In the genomic region with DNA sequence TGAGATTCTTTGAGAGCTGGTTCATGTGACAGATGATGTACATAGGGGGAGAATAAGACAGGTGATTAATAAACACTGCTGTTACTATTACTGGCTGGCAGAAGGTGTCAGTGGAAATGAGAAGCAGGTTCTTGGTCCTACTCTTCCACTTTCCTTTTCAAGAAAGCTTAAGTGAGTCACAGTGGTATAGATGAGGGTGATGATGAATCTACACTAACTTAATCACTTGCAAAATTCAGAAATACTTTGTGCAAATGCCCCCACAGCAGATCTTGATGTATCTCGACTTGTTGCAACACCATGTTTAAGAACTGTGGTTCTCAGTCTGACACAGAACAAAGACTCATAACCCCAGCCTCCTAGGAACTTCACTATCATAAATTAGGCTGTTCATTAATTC, we compare ENCODE assay signal across 8 cellular contexts. TPM values are rescaled to one million over a fixed set of nuclear protein-coding genes. Genes with fewer than 3 reads are reported as not detected.
DNase-seq lines count a peak whose midpoint lies in the region; ATAC-seq, FAIRE-seq and TF ChIP-seq lines count a peak whose summit lies in the region.

No MANE protein-coding gene starts in this region.

- TF ChIP-seq RAD21 in GM12878 (IDR thresholded peaks at IDR 0.05; ENCODE audit: insufficient read depth, low read depth, low read length): no peak

- no peak for TF ChIP-seq POLR2A in GM12878 (IDR thresholded peaks at IDR 0.05; ENCODE audit: low read depth, low read length)

- 39% methylated on average over 1 of the region's 1 CpG for WGBS in GM12878 (ENCODE audit: insufficient coverage, insufficient replicate concordance, low lambda C conversion rate, missing lambda C conversion rate)

- peak overlapping the region; percentile 70 for H3K27ac ChIP-seq in GM12878 (ENCODE audit: control insufficient read depth, insufficient read depth)

- in situ Hi-C loops in GM12878 (cut with MboI): no loop called here

- no peak overlapping the region for H2AFZ ChIP-seq in GM12878 (ENCODE audit: control insufficient read depth, low read depth, low read length)

- no TSS peak for BruUV-seq in GM12878 (replicated peaks; lab: Mats Ljungman, UMichigan)

- DNase-seq in ELR (ENCODE audit: low read depth) (peak; percentile 45), GM12878 (ENCODE audit: low read depth, low spot score) (no peak), mesenteric fat pad (ENCODE audit: low spot score) (no peak), NCI-H1092 (lab: John Stamatoyannopoulos, UW) (no peak), T-helper 9 cell (no peak), HK-2 (ENCODE audit: unreplicated experiment) (no peak)

- TF ChIP-seq EP300 in GM12878 (IDR thresholded peaks at IDR 0.05; ENCODE audit: borderline replicate concordance in 1 of 2, control insufficient read depth in 1 of 2, low read depth in 2 of 2, low read length in 2 of 2): no peak

- SMC1A ChIA-PET in GM12878 (lab: Charles Lee; ENCODE audit: uncharacterized antibody, unreplicated experiment): interaction anchor here (0.6 to 4.7 kb wide), 8 partner anchors 12 to 69 kb away, joined by 3 to 43 read pairs (median 4); no protein-coding TSS in a partner anchor

- peaks cover 84% of the 10 kb centered on the region for H3K79me2 ChIP-seq in GM12878 (ENCODE audit: control insufficient read depth, insufficient read depth, low read length)

- CTCF ChIA-PET in GM12878 (lab: Yijun Ruan, JAX): interaction anchor here (1.0 to 6.7 kb wide), 5 partner anchors 9 to 194 kb away, joined by 3 to 62 read pairs (median 4); no protein-coding TSS in a partner anchor

- no peaks in the 10 kb centered on the region for H4K20me1 ChIP-seq in GM12878 (ENCODE audit: control insufficient read depth, insufficient read depth)

- peak overlapping the region; percentile 78 for H3K4me2 ChIP-seq in GM12878 (ENCODE audit: control insufficient read depth, insufficient read depth)

- RAD21 ChIA-PET in GM12878 (lab: Charles Lee; ENCODE audit: unreplicated experiment): interaction anchor here (1.0 to 3.7 kb wide), 3 partner anchors 11 to 99 kb away, joined by 3 to 23 read pairs (median 5); no protein-coding TSS in a partner anchor

- no peak overlapping the region for H3K4me3 ChIP-seq in GM12878

- no peaks in the 10 kb centered on the region; a peak in 3 of 4 replicates for H3K36me3 ChIP-seq in GM12878 (ENCODE audit: control insufficient read depth in 2 of 2, insufficient read depth in 2 of 2, low read length in 1 of 2)

- intact Hi-C loops in GM12878 (cut with micrococcal nuclease; ENCODE audit: unreplicated experiment): no loop called here

- H3K9me3 ChIP-seq in GM12878 (replicated peaks; ENCODE audit: control insufficient read depth, insufficient read depth, low read length): no peaks in the 10 kb centered on the region; the same call in 2 of the 3 replicates

- H3K4me1 ChIP-seq in GM12878 (ENCODE audit: control insufficient read depth, insufficient read depth, low read length): peaks cover 38% of the 10 kb centered on the region

- H3K27me3 ChIP-seq in GM12878 (replicated peaks in 1 of 2; ENCODE audit: control insufficient read depth in 2 of 2, insufficient read depth in 2 of 2, low read length in 1 of 2): no peaks in the 10 kb centered on the region

- no peak for TF ChIP-seq CTCF in GM12878 (IDR thresholded peaks at IDR 0.05 in 2 of 3, conservative IDR thresholded peaks at IDR 0.05 in 1 of 3; ENCODE audit: control insufficient read depth in 2 of 3, extremely low read depth in 1 of 3, insufficient read depth in 1 of 3, low read depth in 3 of 3, low read length in 3 of 3)

- POLR2A ChIA-PET in GM12878 (lab: Charles Lee): no interaction called here

- ATAC-seq in GM21381 (IDR thresholded peaks at IDR 0.05; ENCODE audit: unreplicated experiment) (peak; percentile 77), HG03457 (IDR thresholded peaks at IDR 0.05; ENCODE audit: unreplicated experiment) (peak; percentile 59), GM12878 (peak; percentile 88)

- H3K9ac ChIP-seq in GM12878 (ENCODE audit: control insufficient read depth, insufficient read depth, low read length): no peak overlapping the region

- FAIRE-seq in GM12878 (lab: Jason Lieb, UNC): no peak

TF ChIP-seq in GM12878, 131 proteins besides CTCF, POLR2A, EP300 and RAD21:
- peak; percentile 21 for TF ChIP-seq MEF2B (IDR thresholded peaks at IDR 0.05; ENCODE audit: partially characterized antibody, poor library complexity, severe bottlenecking)
- TF ChIP-seq PKNOX1 (IDR thresholded peaks at IDR 0.05): peak; percentile 61; the same call in 1 of the 2 replicates
- TF ChIP-seq TBL1XR1 (IDR thresholded peaks at IDR 0.05; ENCODE audit: low read depth, low read length): no peak
- peak in 1 of 2 experiments; percentile 33; a peak in 1 of 4 replicates for TF ChIP-seq ETV6 (conservative IDR thresholded peaks at IDR 0.05 in 1 of 2, IDR thresholded peaks at IDR 0.05 in 1 of 2; ENCODE audit: borderline replicate concordance in 1 of 2, low read depth in 1 of 2)
TF ChIP-seq in GM12878: peak in this region for 3.

RNA-seq across cellular contexts. Expression of gene MGAT5, which starts 35.9 kb away (rescaled TPM):
- 135 and 137 TPM in 2 replicates for total RNA-seq in GM12878 (2013; cell fraction: nucleolus; rRNA removed)
- total RNA-seq in GM12878 (2014; rRNA removed) (54.3 and 54.6 TPM in 2 replicates), GM12878 (2014; rRNA removed; fragmentation: Illumina TruSeq; extraction: Trizol) (53.7 and 54.0 TPM in 2 replicates), GM12878 (2021) (104 and 109 TPM in 2 replicates), mesenteric fat pad (37.5 TPM)
- 32.2 TPM for polyA plus RNA-seq in GM12878 (2011; ENCODE audit: low read depth)
- polyA plus RNA-seq in GM12878 (2011; rRNA removed) (30.1 and 31.5 TPM in 2 replicates), GM12878 (2014; fragmentation: Illumina TruSeq; extraction: Trizol) (55.3 and 58.4 TPM in 2 replicates), GM12878 (2014; fragmentation: Nextera tagmentation; extraction: Ambion mirVana) (1 to 10 TPM; 9.1 to 9.8 TPM), GM12878 (2014; rRNA removed) (40.2 and 40.9 TPM in 2 replicates), GM12878 (2016; fragmentation: Nextera tagmentation; extraction: Ambion mirVana) (1 to 10 TPM; 4.9 to 6.3 TPM)
- polyA plus RNA-seq in GM12878 (2011; cell fraction: cytosol; rRNA removed): 34.4 and 35.9 TPM in 2 replicates
- 27.6 and 27.9 TPM in 2 replicates for polyA plus RNA-seq in GM12878 (2011; cell fraction: nucleus; rRNA removed)
- polyA plus RNA-seq in GM12878 (2012): 33.0 and 39.4 TPM in 2 replicates
- polyA minus RNA-seq in GM12878 (2011; rRNA and poly(A)+ RNA removed): 126 and 130 TPM in 2 replicates
- polyA minus RNA-seq in GM12878 (2011; cell fraction: cytosol; rRNA and poly(A)+ RNA removed): 31.1 and 35.7 TPM in 2 replicates
- 117 and 129 TPM in 2 replicates for polyA minus RNA-seq in GM12878 (2011; cell fraction: nucleus; rRNA and poly(A)+ RNA removed)
